In genomic region chr18:63320690-63321265, GRCh38 we compare ENCODE assay signal across 8 cellular contexts. TPM values are rescaled to one million over a fixed set of nuclear protein-coding genes. Genes with fewer than 3 reads are reported as not detected.
DNase-seq lines count a peak whose midpoint lies in the region; ATAC-seq and TF ChIP-seq lines count a peak whose summit lies in the region.

No MANE protein-coding gene starts in this region.

- ATAC-seq in HG02759 (IDR thresholded peaks at IDR 0.05; ENCODE audit: unreplicated experiment) = peak; percentile 7
- no peak for ATAC-seq in GM21515 (IDR thresholded peaks at IDR 0.05; ENCODE audit: unreplicated experiment)

- H3K9me3 Mint-ChIP-seq in activated T-helper 2 cell treated with anti-CD3 and anti-CD28 coated beads, Interferon-gamma antibody, Interleukin-2, Interleukin-4, amounts not matched to agents 10 μg/mL and 5 μg/mL and 100 μg/mL, durations not matched to agents 14 hours and 24 hours and 36 hours = no peaks in the 10 kb centered on the region
- H3K9me3 Mint-ChIP-seq in osteocyte (ENCODE audit: unreplicated experiment) = no peaks in the 10 kb centered on the region

- H3K36me3 Mint-ChIP-seq in activated T-helper 2 cell treated with anti-CD3 and anti-CD28 coated beads, Interferon-gamma antibody, Interleukin-2, Interleukin-4, amounts not matched to agents 10 μg/mL and 5 μg/mL and 100 μg/mL, durations not matched to agents 14 hours and 24 hours and 36 hours (ENCODE audit: low read depth) = peaks cover 33% of the 10 kb centered on the region
- no peaks in the 10 kb centered on the region for H3K36me3 Mint-ChIP-seq in osteocyte (ENCODE audit: unreplicated experiment)

- intact Hi-C loops in activated T-helper 2 cell treated with anti-CD3 and anti-CD28 coated beads, Interferon-gamma antibody, Interleukin-2, Interleukin-4, amounts not matched to agents 10 μg/mL and 5 μg/mL and 100 μg/mL, durations not matched to agents 14 hours and 24 hours and 36 hours (cut with micrococcal nuclease) = loop anchor here (2.0 kb wide), 2 partner anchors 46 to 214 kb away; partner anchors contain the start of gene KDSR

- peak overlapping the region; percentile 86 for H3K27ac Mint-ChIP-seq in activated T-helper 2 cell treated with anti-CD3 and anti-CD28 coated beads, Interferon-gamma antibody, Interleukin-2, Interleukin-4, amounts not matched to agents 10 μg/mL and 5 μg/mL and 100 μg/mL, durations not matched to agents 14 hours and 24 hours and 36 hours
- H3K27ac Mint-ChIP-seq in osteocyte (ENCODE audit: unreplicated experiment) = no peak overlapping the region

- H3K4me1 Mint-ChIP-seq in activated T-helper 2 cell treated with anti-CD3 and anti-CD28 coated beads, Interferon-gamma antibody, Interleukin-2, Interleukin-4, amounts not matched to agents 10 μg/mL and 5 μg/mL and 100 μg/mL, durations not matched to agents 14 hours and 24 hours and 36 hours (ENCODE audit: low read depth) = peaks cover 22% of the 10 kb centered on the region
- peaks cover 28% of the 10 kb centered on the region for H3K4me1 Mint-ChIP-seq in osteocyte (ENCODE audit: unreplicated experiment)

- no peaks in the 10 kb centered on the region for H3K27me3 Mint-ChIP-seq in activated T-helper 2 cell treated with anti-CD3 and anti-CD28 coated beads, Interferon-gamma antibody, Interleukin-2, Interleukin-4, amounts not matched to agents 10 μg/mL and 5 μg/mL and 100 μg/mL, durations not matched to agents 14 hours and 24 hours and 36 hours (ENCODE audit: low read depth)
- peaks cover 2% of the 10 kb centered on the region for H3K27me3 Mint-ChIP-seq in osteocyte (ENCODE audit: unreplicated experiment)

- H3K4me3 ChIP-seq in GM08714 (ENCODE audit: low read length) = peak overlapping the region; percentile 64
- peak overlapping the region; percentile 55 for H3K4me3 ChIP-seq in fibroblast of villous mesenchyme (ENCODE audit: low read depth, low read length)

- peak; percentile 83 for DNase-seq in NCI-H748 (lab: John Stamatoyannopoulos, UW; ENCODE audit: unreplicated experiment)
- DNase-seq in activated T-helper 2 cell treated with anti-CD3 and anti-CD28 coated beads, Interferon-gamma antibody, Interleukin-2, Interleukin-4, amounts not matched to agents 10 μg/mL and 5 μg/mL and 100 μg/mL, durations not matched to agents 14 hours and 24 hours and 36 hours (ENCODE audit: low spot score) = peak; percentile 26
- DNase-seq in fibroblast of villous mesenchyme (ENCODE audit: low read depth) = no peak
- DNase-seq in osteocyte (ENCODE audit: extremely low spot score, unreplicated experiment) = no peak
- no peak for DNase-seq in CD1c-positive myeloid dendritic cell (ENCODE audit: extremely low spot score)

- peak overlapping the region; percentile 80 for H3K4me3 Mint-ChIP-seq in activated T-helper 2 cell treated with anti-CD3 and anti-CD28 coated beads, Interferon-gamma antibody, Interleukin-2, Interleukin-4, amounts not matched to agents 10 μg/mL and 5 μg/mL and 100 μg/mL, durations not matched to agents 14 hours and 24 hours and 36 hours (ENCODE audit: low read depth)
- peak overlapping the region; percentile 74 for H3K4me3 Mint-ChIP-seq in osteocyte (ENCODE audit: unreplicated experiment)

- TF ChIP-seq CTCF in fibroblast of villous mesenchyme (IDR thresholded peaks at IDR 0.05; ENCODE audit: insufficient read depth, low read depth, low read length) = no peak
- TF ChIP-seq CTCF in osteocyte (IDR thresholded peaks at IDR 0.05) = no peak

RNA-seq across cellular contexts. Expression of gene BCL2, which starts 1.2 kb away (rescaled TPM):
- total RNA-seq in activated T-helper 2 cell treated with anti-CD3 and anti-CD28 coated beads, Interferon-gamma antibody, Interleukin-2, Interleukin-4, amounts not matched to agents 10 μg/mL and 5 μg/mL and 100 μg/mL, durations not matched to agents 14 hours and 24 hours and 36 hours = 76.1 and 79.0 TPM in 2 replicates
- 0.64 and 0.86 TPM in 2 replicates for total RNA-seq in fibroblast of villous mesenchyme
- total RNA-seq in osteocyte = 2.5 and 3.2 TPM in 2 replicates

RNA-seq across cellular contexts. Expression of gene KDSR, which starts 46.2 kb away (rescaled TPM):
- total RNA-seq in activated T-helper 2 cell treated with anti-CD3 and anti-CD28 coated beads, Interferon-gamma antibody, Interleukin-2, Interleukin-4, amounts not matched to agents 10 μg/mL and 5 μg/mL and 100 μg/mL, durations not matched to agents 14 hours and 24 hours and 36 hours = 73.3 and 76.1 TPM in 2 replicates
- total RNA-seq in fibroblast of villous mesenchyme (26.8 and 31.2 TPM in 2 replicates), osteocyte (87.7 and 90.5 TPM in 2 replicates)

Comparison
In these comparisons a context has a peak if more than half of its experiments do, and no peak if none do; other contexts are left out.
1. DNase-seq: peak in NCI-H748 (single experiment) and activated T-helper 2 cell treated with anti-CD3 and anti-CD28 coated beads, Interferon-gamma antibody, Interleukin-2, Interleukin-4, amounts not matched to agents 10 μg/mL and 5 μg/mL and 100 μg/mL, durations not matched to agents 14 hours and 24 hours and 36 hours (single experiment); none in fibroblast of villous mesenchyme (single experiment), osteocyte (single experiment) and CD1c-positive myeloid dendritic cell (single experiment).
2. RNA of gene BCL2, which starts 1.2 kb away (total RNA-seq): 76.1 to 79.0 TPM in activated T-helper 2 cell treated with anti-CD3 and anti-CD28 coated beads, Interferon-gamma antibody, Interleukin-2, Interleukin-4, amounts not matched to agents 10 μg/mL and 5 μg/mL and 100 μg/mL, durations not matched to agents 14 hours and 24 hours and 36 hours; 2.5 to 3.2 TPM in osteocyte and 0.64 to 0.86 TPM in fibroblast of villous mesenchyme; every median in the first group is over 10 times any median in the second.